ENCODE assay signal across 8 cellular contexts in the genomic region with DNA sequence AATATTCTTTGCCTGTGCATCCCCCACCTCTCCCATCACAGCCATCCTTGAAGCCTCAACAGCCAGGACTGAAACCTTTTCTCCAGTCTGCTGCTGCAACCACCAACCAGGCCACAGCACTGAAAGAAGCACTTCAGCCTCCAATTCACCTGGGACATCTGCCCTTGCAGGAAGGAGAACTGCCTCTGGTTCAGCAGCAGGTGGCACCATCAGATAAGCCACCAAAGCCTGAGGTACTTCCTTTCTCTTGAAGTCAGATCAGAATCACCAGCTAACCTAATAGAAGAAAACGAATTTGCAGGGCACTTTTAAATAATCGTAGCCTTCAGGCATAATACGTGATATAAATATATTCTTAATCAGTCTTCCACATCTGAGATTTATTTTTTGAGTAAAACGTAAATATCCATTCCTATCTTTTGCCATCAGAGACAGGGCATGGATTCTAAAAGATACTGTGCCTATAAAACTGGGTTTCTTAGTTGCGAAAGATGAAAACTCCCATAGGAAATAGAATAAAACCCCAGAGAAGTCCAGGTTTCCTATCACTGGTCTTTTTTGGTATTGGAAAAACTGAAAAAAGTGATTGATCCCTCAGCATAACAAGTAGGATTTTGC.
A peak's percentile ranks its signal among the peaks of the same experiment; 100 is the strongest.
DNase-seq lines count a peak whose midpoint lies in the region; ATAC-seq and TF ChIP-seq lines count a peak whose summit lies in the region.

No MANE protein-coding gene starts in this region.

- no peaks in the 10 kb centered on the region for H3K36me3 Mint-ChIP-seq in T-helper 2 cell treated with Interferon-gamma antibody and Interleukin-4, amounts not matched to agents 5 μg/mL and 100 μg/mL, for 36 hours (ENCODE audit: low read depth)

- H3K4me1 Mint-ChIP-seq in T-helper 2 cell treated with Interferon-gamma antibody and Interleukin-4, amounts not matched to agents 5 μg/mL and 100 μg/mL, for 36 hours (ENCODE audit: low read depth) = peaks cover 1% of the 10 kb centered on the region

- peak; percentile 78 for TF ChIP-seq CTCF in astrocyte of the cerebellum (IDR thresholded peaks at IDR 0.05; ENCODE audit: low read depth, low read length, missing control alignments)

- H3K4me3 Mint-ChIP-seq in T-helper 2 cell treated with Interferon-gamma antibody and Interleukin-4, amounts not matched to agents 5 μg/mL and 100 μg/mL, for 36 hours = no peak overlapping the region

- ATAC-seq in GM18520 (IDR thresholded peaks at IDR 0.05; ENCODE audit: unreplicated experiment) (peak; percentile 95), HG02981 (IDR thresholded peaks at IDR 0.05; ENCODE audit: unreplicated experiment) (peak; percentile 99)

- in situ Hi-C loops in astrocyte of the cerebellum (cut with HindIII; ENCODE audit: low sequenced_read_pairs) = no loop called here

- H3K27ac Mint-ChIP-seq in T-helper 2 cell treated with Interferon-gamma antibody and Interleukin-4, amounts not matched to agents 5 μg/mL and 100 μg/mL, for 36 hours = no peak overlapping the region

- no peaks in the 10 kb centered on the region for H3K9me3 Mint-ChIP-seq in T-helper 2 cell treated with Interferon-gamma antibody and Interleukin-4, amounts not matched to agents 5 μg/mL and 100 μg/mL, for 36 hours

- peak; percentile 38 for DNase-seq in AG08395 (ENCODE audit: low spot score)
- peak; percentile 60 to 78 for DNase-seq in NCI-H187 (lab: John Stamatoyannopoulos, UW)
- DNase-seq in T-helper 2 cell treated with Interferon-gamma antibody and Interleukin-4, amounts not matched to agents 5 μg/mL and 100 μg/mL, for 36 hours (ENCODE audit: low spot score) = peak; percentile 51
- DNase-seq in astrocyte of the cerebellum (ENCODE audit: low read depth) = peak; percentile 32
- DNase-seq in inferior parietal cortex (ENCODE audit: extremely low spot score) = peak; percentile 43
- DNase-seq in stimulated activated CD4-positive, alpha-beta T cell treated with anti-CD3 and anti-CD28 coated beads, Interleukin-1b, Interleukin-23, amount 100 ng/mL, for 48 hours = peak; percentile 68

- H3K4me3 ChIP-seq in astrocyte of the cerebellum (ENCODE audit: low read depth, low read length) = no peak overlapping the region

- H3K27me3 Mint-ChIP-seq in T-helper 2 cell treated with Interferon-gamma antibody and Interleukin-4, amounts not matched to agents 5 μg/mL and 100 μg/mL, for 36 hours (ENCODE audit: low read depth) = peaks cover 15% of the 10 kb centered on the region
